ENCODE assay signal across 9 cellular contexts in genomic region chr4:1512738-1513660, GRCh38.
A peak's percentile ranks its signal among the peaks of the same experiment; 100 is the strongest.
DNase-seq lines count a peak whose midpoint lies in the region; ATAC-seq and TF ChIP-seq lines count a peak whose summit lies in the region.
"Had no signal": no experiment of that assay in that cellular context is flagged by ENCODE, and none has a peak within 500 bp of the region (broad histone marks: within the 10 kb centered on the region; RNA-seq: fewer than 3 reads in every experiment).

No MANE protein-coding gene starts in this region.

- no peaks in the 10 kb centered on the region for H3K4me1 Mint-ChIP-seq in activated CD4-positive, alpha-beta T cell treated with anti-CD3 and anti-CD28 coated beads, Interleukin-2, amount 10 ng/mL, durations not matched to agents 24 days and 14 days

- H3K27me3 ChIP-seq in stomach: peaks cover 0 to 83% (median 23%) of the 10 kb centered on the region in 3 donors

- WGBS in stomach, 5 donors: 6 to 18% (median 10%) methylated on average over 31 to 77 of the region's 78 CpGs

- H3K4me3 ChIP-seq in stomach: peak overlapping the region; percentile 35 to 38 (median 36)

- no peaks in the 10 kb centered on the region for H3K9me3 ChIP-seq in stomach

- H3K36me3 Mint-ChIP-seq in activated CD4-positive, alpha-beta T cell treated with anti-CD3 and anti-CD28 coated beads, Interleukin-2, amount 10 ng/mL, durations not matched to agents 24 days and 14 days (ENCODE audit: low read depth): no peaks in the 10 kb centered on the region

- peak overlapping the region in 2 of 5 donors; percentile 8 to 54 for H3K27ac ChIP-seq in stomach

- DNase-seq in NCI-H345 (lab: John Stamatoyannopoulos, UW): peak; percentile 6
- DNase-seq in NCI-H345 treated with DMSO at 0.1 percent for 48 hours (lab: John Stamatoyannopoulos, UW; ENCODE audit: unreplicated experiment): no peak
- DNase-seq in activated CD4-positive, alpha-beta T cell treated with anti-CD3 and anti-CD28 coated beads, Interleukin-2, amount 10 ng/mL, durations not matched to agents 24 days and 14 days: peak; percentile 81
- DNase-seq in effector CD4-positive, alpha-beta T cell: peak; percentile 25
- peak; percentile 16 for DNase-seq in mucosa of gallbladder (ENCODE audit: low spot score)
- peak; percentile 62 for DNase-seq in stomach
- no peak for DNase-seq in cortex of kidney (lab: John Stamatoyannopoulos, UW)
- DNase-seq: DND-41 had no signal

- no peak for TF ChIP-seq POLR2A in stomach (IDR thresholded peaks at IDR 0.05)

- H3K4me1 ChIP-seq in stomach: peaks cover 4 to 16% (median 10%) of the 10 kb centered on the region in 4 donors

- no peak for TF ChIP-seq EP300 in stomach (IDR thresholded peaks at IDR 0.05)

- H3K36me3 ChIP-seq in stomach: no peaks in the 10 kb centered on the region

- intact Hi-C loops in activated CD4-positive, alpha-beta T cell treated with anti-CD3 and anti-CD28 coated beads, Interleukin-2, amount 10 ng/mL, durations not matched to agents 24 days and 14 days (cut with micrococcal nuclease): loop anchor here (1.0 kb wide), 1 partner anchor 383 kb away; no protein-coding TSS in a partner anchor
- intact Hi-C loops in stomach (cut with DNase I; ENCODE audit: low total_unique reads): no loop called here

- no peak overlapping the region for H3K27ac Mint-ChIP-seq in activated CD4-positive, alpha-beta T cell treated with anti-CD3 and anti-CD28 coated beads, Interleukin-2, amount 10 ng/mL, durations not matched to agents 24 days and 14 days

- H3K9me3 Mint-ChIP-seq in activated CD4-positive, alpha-beta T cell treated with anti-CD3 and anti-CD28 coated beads, Interleukin-2, amount 10 ng/mL, durations not matched to agents 24 days and 14 days: no peaks in the 10 kb centered on the region

- TF ChIP-seq CTCF in stomach (IDR thresholded peaks at IDR 0.05): peak in 3 of 7 experiments; percentile 44 to 74 (median 69)

- ATAC-seq in GM18520 (IDR thresholded peaks at IDR 0.05; ENCODE audit: unreplicated experiment): no peak

- no peaks in the 10 kb centered on the region for H3K27me3 Mint-ChIP-seq in activated CD4-positive, alpha-beta T cell treated with anti-CD3 and anti-CD28 coated beads, Interleukin-2, amount 10 ng/mL, durations not matched to agents 24 days and 14 days

- no peak overlapping the region for H3K4me3 Mint-ChIP-seq in activated CD4-positive, alpha-beta T cell treated with anti-CD3 and anti-CD28 coated beads, Interleukin-2, amount 10 ng/mL, durations not matched to agents 24 days and 14 days

Comparison
In these comparisons a context has a peak if more than half of its experiments do, and no peak if none do; other contexts are left out.
1. DNase-seq: peak in NCI-H345 (single experiment), activated CD4-positive, alpha-beta T cell treated with anti-CD3 and anti-CD28 coated beads, Interleukin-2, amount 10 ng/mL, durations not matched to agents 24 days and 14 days (single experiment), effector CD4-positive, alpha-beta T cell (single experiment), mucosa of gallbladder (single experiment) and stomach (single experiment); none in NCI-H345 treated with DMSO at 0.1 percent for 48 hours (single experiment) and cortex of kidney (single experiment).